In the genomic region with DNA sequence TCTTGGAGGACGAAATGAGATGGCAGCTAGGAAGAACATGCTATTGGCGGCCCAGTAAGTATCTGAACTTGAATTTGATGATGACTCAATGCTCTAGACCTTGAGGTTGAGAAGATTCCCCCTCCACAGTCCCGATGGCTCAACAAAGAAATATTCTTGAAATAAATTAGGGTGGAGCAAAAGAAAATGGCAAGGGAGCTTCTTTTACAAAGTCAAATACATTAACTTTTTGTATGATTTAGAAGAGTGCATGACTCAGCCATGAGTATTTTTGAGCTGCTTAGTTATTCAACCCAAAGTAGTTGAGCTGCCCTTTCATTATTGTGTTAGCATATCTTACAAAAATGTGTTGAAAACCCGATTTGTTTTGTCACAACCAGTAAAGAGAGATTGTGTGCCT, we compare ENCODE assay signal across 18 cellular contexts. TPM values are rescaled to one million over a fixed set of nuclear protein-coding genes. Genes with fewer than 3 reads are reported as not detected.
DNase-seq lines count a peak whose midpoint lies in the region; ATAC-seq and TF ChIP-seq lines count a peak whose summit lies in the region.
"Had no signal": no experiment of that assay in that cellular context is flagged by ENCODE, and none has a peak within 500 bp of the region (broad histone marks: within the 10 kb centered on the region; RNA-seq: fewer than 3 reads in every experiment).

No MANE protein-coding gene starts in this region.

- peaks cover 17% of the 10 kb centered on the region for H3K79me1 ChIP-seq in mesenchymal stem cell (replicated peaks; ENCODE audit: low read length, poor library complexity, severe bottlenecking)

- no peak overlapping the region for H2BK5ac ChIP-seq in mesenchymal stem cell (ENCODE audit: low read depth, low read length, poor library complexity, severe bottlenecking)

- H3K9ac ChIP-seq in Karpas-422 (ENCODE audit: low read length) (no peak overlapping the region), mesenchymal stem cell (ENCODE audit: low read length) (no peak overlapping the region)
- H3K9ac ChIP-seq: KMS-11 had no signal

- no peak overlapping the region for H3K4ac ChIP-seq in mesenchymal stem cell (ENCODE audit: low read depth in 1 of 2, low read length in 2 of 2)

- no peak overlapping the region for H2BK12ac ChIP-seq in mesenchymal stem cell (ENCODE audit: low read length in 2 of 2)

- no peak overlapping the region for H2BK15ac ChIP-seq in mesenchymal stem cell (ENCODE audit: low read depth, poor library complexity, severe bottlenecking)

- H3K14ac ChIP-seq in mesenchymal stem cell (ENCODE audit: low read length in 2 of 2) = no peak overlapping the region

- H3K27me3 ChIP-seq in Karpas-422 (ENCODE audit: low read length) (no peaks in the 10 kb centered on the region), breast epithelium (no peaks in the 10 kb centered on the region), mesenchymal stem cell (ENCODE audit: control insufficient read depth in 1 of 2, insufficient read depth in 1 of 2, low read length in 2 of 2) (peaks cover 0 to 65% of the 10 kb centered on the region in 2 experiments)

- no peak overlapping the region for H4K8ac ChIP-seq in mesenchymal stem cell (ENCODE audit: low read length)

- no peak overlapping the region for H3K23ac ChIP-seq in mesenchymal stem cell (ENCODE audit: low read length in 2 of 2)

- H2AFZ ChIP-seq in Karpas-422 (ENCODE audit: low read length) (no peak overlapping the region), mesenchymal stem cell (ENCODE audit: low read depth, low read length) (no peak overlapping the region)

- ATAC-seq in GM18909 (IDR thresholded peaks at IDR 0.05; ENCODE audit: poor library complexity, unreplicated experiment) = no peak
- ATAC-seq: lower lobe of right lung; right cardiac atrium; stimulated activated naive B cell treated with anti-CD40 and anti-IgM and Interleukin-4, amounts not matched to agents 10 μg/mL and 1 μg/mL and 100 μg/mL, for 72 hours had no signal

- DNase-seq in Daoy (ENCODE audit: low read depth) = peak; percentile 40
- DNase-seq in Karpas-422 = no peak
- no peak for DNase-seq in breast epithelium (ENCODE audit: low spot score in 2 of 2)
- DNase-seq in mesenchymal stem cell = peak; percentile 12
- no peak for DNase-seq in SHP77 (lab: John Stamatoyannopoulos, UW)
- DNase-seq in NCI-H2196 (lab: John Stamatoyannopoulos, UW; ENCODE audit: unreplicated experiment) = no peak
- DNase-seq in NCI-H2029 (lab: John Stamatoyannopoulos, UW) = no peak
- DNase-seq: activated CD8-positive, alpha-beta memory T cell treated with anti-CD3 and anti-CD28 coated beads for 24 hours; activated effector memory CD4-positive, alpha-beta T cell treated with anti-CD3 and anti-CD28 coated beads, Interleukin-2, amount 50 U/mL, for 16 hours; CD8-positive, alpha-beta memory T cell; lower lobe of right lung; NCI-H187; right cardiac atrium; stimulated activated CD4-positive, alpha-beta T cell treated with anti-CD3 and anti-CD28 coated beads, Interleukin-4, amount 100 ng/mL, for 24 hours; stimulated activated naive B cell treated with anti-CD40 and anti-IgM and Interleukin-4, amounts not matched to agents 10 μg/mL and 1 μg/mL and 100 μg/mL, for 72 hours had no signal

- H4K20me1 ChIP-seq in Karpas-422 (ENCODE audit: insufficient read depth, low read depth, low read length) = no peaks in the 10 kb centered on the region

- H4K91ac ChIP-seq in mesenchymal stem cell (ENCODE audit: low read length) = no peak overlapping the region

- no peak overlapping the region for H3K27ac ChIP-seq in Karpas-422 (ENCODE audit: low read length)
- peak overlapping the region; percentile 74 to 80 for H3K27ac ChIP-seq in breast epithelium
- peak overlapping the region; percentile 92 for H3K27ac ChIP-seq in mesenchymal stem cell (ENCODE audit: low read length, poor library complexity, severe bottlenecking)
- H3K27ac ChIP-seq: KMS-11, lower lobe of right lung had no signal

- no peaks in the 10 kb centered on the region for H3K79me2 ChIP-seq in Karpas-422 (ENCODE audit: low read length)

- H3K36me3 ChIP-seq in Karpas-422 (ENCODE audit: insufficient read depth, low read length) (no peaks in the 10 kb centered on the region), breast epithelium (peaks cover 3% of the 10 kb centered on the region), mesenchymal stem cell (ENCODE audit: control insufficient read depth in 1 of 2, insufficient read depth in 2 of 2, low read depth in 1 of 2, low read length in 2 of 2) (peaks cover 0 to 22% of the 10 kb centered on the region in 2 experiments)
- H3K36me3 ChIP-seq: lower lobe of right lung had no signal

- no peak for TF ChIP-seq POLR2A in breast epithelium (IDR thresholded peaks at IDR 0.05)

- H3K4me2 ChIP-seq in Karpas-422 (ENCODE audit: low read depth, low read length, poor library complexity, severe bottlenecking) = peak overlapping the region; percentile 20
- H3K4me2 ChIP-seq in mesenchymal stem cell (ENCODE audit: low read length, poor library complexity, severe bottlenecking) = peak overlapping the region; percentile 14
- H3K4me2 ChIP-seq: KMS-11 had no signal

- H3K4me1 ChIP-seq in Karpas-422 (ENCODE audit: low read length) (peaks cover 20% of the 10 kb centered on the region), breast epithelium (no peaks in the 10 kb centered on the region), mesenchymal stem cell (ENCODE audit: control insufficient read depth, insufficient read depth, low read depth, low read length) (peaks cover 15% of the 10 kb centered on the region)
- H3K4me1 ChIP-seq: lower lobe of right lung had no signal

- peak overlapping the region; percentile 67 for H2AK5ac ChIP-seq in mesenchymal stem cell (ENCODE audit: low read length, severe bottlenecking)

- TF ChIP-seq CTCF in breast epithelium (IDR thresholded peaks at IDR 0.05) = no peak

- H2BK120ac ChIP-seq in mesenchymal stem cell (ENCODE audit: low read depth, low read length) = no peak overlapping the region

- intact Hi-C loops in breast epithelium (cut with DNase I; ENCODE audit: low total_unique reads) = no loop called here

- H3K9me3 ChIP-seq in Karpas-422 (ENCODE audit: low read length) = no peaks in the 10 kb centered on the region
- no peaks in the 10 kb centered on the region for H3K9me3 ChIP-seq in breast epithelium
- no peaks in the 10 kb centered on the region for H3K9me3 ChIP-seq in mesenchymal stem cell (ENCODE audit: control insufficient read depth, low read length)
- H3K9me3 ChIP-seq: lower lobe of right lung had no signal

- H3K9me2 ChIP-seq in Karpas-422 (replicated peaks; ENCODE audit: insufficient read depth, low read length) = no peaks in the 10 kb centered on the region

- 57% methylated on average over 3 of the region's 4 CpGs for WGBS in mesenchymal stem cell

- H3K18ac ChIP-seq in mesenchymal stem cell (ENCODE audit: low read depth in 1 of 2, low read length in 2 of 2) = no peak overlapping the region

- no peak overlapping the region for H3K4me3 ChIP-seq in Karpas-422 (ENCODE audit: low read length)
- H3K4me3 ChIP-seq in breast epithelium = peak overlapping the region in 2 of 3 donors; percentile 39 to 75
- no peak overlapping the region for H3K4me3 ChIP-seq in mesenchymal stem cell (ENCODE audit: insufficient read depth in 1 of 2, low read depth in 1 of 2, low read length in 2 of 2)
- H3K4me3 ChIP-seq: lower lobe of right lung had no signal

RNA-seq across cellular contexts. Expression of gene TFAP2C, which starts 7.6 kb away (rescaled TPM):
- 4.5 and 7.7 TPM in 2 replicates for total RNA-seq in Daoy (2014; rRNA removed; shearing (Covaris generic))
- not detected in 2 replicates for total RNA-seq in Karpas-422 (2014; rRNA removed; shearing (Covaris generic); ENCODE audit: low replicate concordance)
- total RNA-seq in breast epithelium = 10 to 100 TPM in 2 of 3 donors, 1 to 10 TPM in 1; 1.8 to 66.9 (median 24.9) TPM
- 12.1 TPM for polyA plus RNA-seq in mesenchymal stem cell (2013, experiment 1 of 2)
- polyA plus RNA-seq in mesenchymal stem cell (2013, experiment 2 of 2) = 12.5 TPM
- total RNA-seq: CD8-positive, alpha-beta memory T cell had no signal
- polyA plus RNA-seq: CD8-positive, alpha-beta memory T cell; neural cell had no signal

Comparison
In these comparisons a context has a peak if more than half of its experiments do, and no peak if none do; other contexts are left out.
1. DNase-seq: peak in Daoy (single experiment) and mesenchymal stem cell (single experiment); none in Karpas-422 (single experiment), breast epithelium (0 of 2), SHP77 (0 of 2), NCI-H2196 (single experiment) and NCI-H2029 (single experiment).
2. H3K4me3 ChIP-seq: peak in breast epithelium (2 of 3); none in Karpas-422 (single experiment) and mesenchymal stem cell (0 of 2).